In the genomic region with DNA sequence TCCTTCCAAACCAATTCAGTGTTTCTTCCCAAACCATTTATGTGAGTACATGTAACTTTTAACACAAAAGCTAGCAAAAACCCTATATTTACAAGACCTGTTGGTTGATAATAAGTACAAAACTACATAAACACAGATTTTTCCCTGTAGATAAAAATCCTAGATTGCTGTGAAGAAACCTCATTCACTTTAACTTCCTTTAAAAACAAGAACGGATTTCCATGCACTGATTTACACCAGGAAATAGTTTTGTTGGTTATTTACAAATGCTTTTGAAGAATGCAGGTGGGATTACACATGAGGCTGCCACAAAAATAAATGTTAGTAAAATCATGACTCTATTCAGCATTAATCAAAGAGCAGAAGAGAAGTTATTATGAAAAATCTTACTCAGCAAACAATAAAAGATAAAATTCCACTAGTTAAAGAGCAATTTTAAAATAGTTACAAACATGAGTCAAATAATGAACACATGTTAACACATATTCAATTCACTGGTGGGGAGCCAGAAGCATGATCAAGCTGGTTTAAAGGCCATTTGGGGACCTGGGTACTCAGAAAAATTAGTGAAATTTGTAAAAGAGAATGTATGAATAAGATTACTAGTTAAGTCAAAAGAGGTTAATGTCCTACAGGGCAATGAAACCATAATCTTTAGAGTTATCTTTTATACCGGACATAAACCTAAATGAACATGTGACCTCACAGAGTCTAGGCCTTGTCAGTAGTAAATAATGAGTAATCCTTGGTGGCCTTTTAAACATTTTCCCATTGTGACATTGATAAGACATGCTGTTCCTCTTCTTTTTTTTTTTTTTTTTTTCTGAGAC, we compare ENCODE assay signal across 1 cellular context.
TF ChIP-seq lines count a peak whose summit lies in the region.

No MANE protein-coding gene starts in this region.

TF ChIP-seq in liver, 16 proteins besides CTCF, POLR2A, EP300 and RAD21 (continued from another document):
- TF ChIP-seq, protein P1, sequence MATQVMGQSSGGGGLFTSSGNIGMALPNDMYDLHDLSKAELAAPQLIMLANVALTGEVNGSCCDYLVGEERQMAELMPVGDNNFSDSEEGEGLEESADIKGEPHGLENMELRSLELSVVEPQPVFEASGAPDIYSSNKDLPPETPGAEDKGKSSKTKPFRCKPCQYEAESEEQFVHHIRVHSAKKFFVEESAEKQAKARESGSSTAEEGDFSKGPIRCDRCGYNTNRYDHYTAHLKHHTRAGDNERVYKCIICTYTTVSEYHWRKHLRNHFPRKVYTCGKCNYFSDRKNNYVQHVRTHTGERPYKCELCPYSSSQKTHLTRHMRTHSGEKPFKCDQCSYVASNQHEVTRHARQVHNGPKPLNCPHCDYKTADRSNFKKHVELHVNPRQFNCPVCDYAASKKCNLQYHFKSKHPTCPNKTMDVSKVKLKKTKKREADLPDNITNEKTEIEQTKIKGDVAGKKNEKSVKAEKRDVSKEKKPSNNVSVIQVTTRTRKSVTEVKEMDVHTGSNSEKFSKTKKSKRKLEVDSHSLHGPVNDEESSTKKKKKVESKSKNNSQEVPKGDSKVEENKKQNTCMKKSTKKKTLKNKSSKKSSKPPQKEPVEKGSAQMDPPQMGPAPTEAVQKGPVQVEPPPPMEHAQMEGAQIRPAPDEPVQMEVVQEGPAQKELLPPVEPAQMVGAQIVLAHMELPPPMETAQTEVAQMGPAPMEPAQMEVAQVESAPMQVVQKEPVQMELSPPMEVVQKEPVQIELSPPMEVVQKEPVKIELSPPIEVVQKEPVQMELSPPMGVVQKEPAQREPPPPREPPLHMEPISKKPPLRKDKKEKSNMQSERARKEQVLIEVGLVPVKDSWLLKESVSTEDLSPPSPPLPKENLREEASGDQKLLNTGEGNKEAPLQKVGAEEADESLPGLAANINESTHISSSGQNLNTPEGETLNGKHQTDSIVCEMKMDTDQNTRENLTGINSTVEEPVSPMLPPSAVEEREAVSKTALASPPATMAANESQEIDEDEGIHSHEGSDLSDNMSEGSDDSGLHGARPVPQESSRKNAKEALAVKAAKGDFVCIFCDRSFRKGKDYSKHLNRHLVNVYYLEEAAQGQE (IDR thresholded peaks at IDR 0.05), result no peak
- TF ChIP-seq JUND (IDR thresholded peaks at IDR 0.05) (peak; percentile 34 to 42), RXRA (IDR thresholded peaks at IDR 0.05) (peak; percentile 76 to 85)
TF ChIP-seq in liver: peak in this region for 3.
